ENCODE assay signal across 8 cellular contexts in genomic region chr17:74748529-74749261, GRCh38. TPM values are rescaled to one million over a fixed set of nuclear protein-coding genes. Genes with fewer than 3 reads are reported as not detected.
DNase-seq lines count a peak whose midpoint lies in the region; ATAC-seq, FAIRE-seq and TF ChIP-seq lines count a peak whose summit lies in the region.

TSS of gene NHERF1 (plus strand) at chr17:74748628. CDS start at chr17:74748847, 219 bp downstream.

- H3K27ac ChIP-seq in DOHH2 (ENCODE audit: low read depth, low read length), result peak within 1 kb of the TSS; percentile 51

- peaks cover 34% of the 10 kb centered on the region for H3K4me1 ChIP-seq in DOHH2 (ENCODE audit: control insufficient read depth, low read length)

- no peaks in the 10 kb centered on the region; the same call in 1 of the 2 replicates for H3F3A ChIP-seq in DOHH2 (ENCODE audit: control insufficient read depth, insufficient read depth)

- peaks cover 6% of the 10 kb centered on the region for H3K36me3 ChIP-seq in DOHH2 (ENCODE audit: control insufficient read depth, low read length)

- peak; percentile 55 for TF ChIP-seq CTCF in DOHH2 (IDR thresholded peaks at IDR 0.05; ENCODE audit: low read depth, low read length, poor library complexity, severe bottlenecking)

- H4K20me1 ChIP-seq in DOHH2 (ENCODE audit: control insufficient read depth, insufficient read depth, low read depth, low read length), result peaks cover 17% of the 10 kb centered on the region

- H3K9me3 ChIP-seq in DOHH2 (ENCODE audit: control insufficient read depth, insufficient read depth, low read length), result no peaks in the 10 kb centered on the region

- TF ChIP-seq POLR2A in Raji (IDR thresholded peaks at IDR 0.05; ENCODE audit: insufficient read depth, low read depth, low read length), result peak; percentile 97

- peaks cover 47% of the 10 kb centered on the region for H3K79me2 ChIP-seq in DOHH2 (ENCODE audit: control insufficient read depth, low read length)

- no peak for FAIRE-seq in frontal cortex (lab: Jason Lieb, UNC)

- peak; percentile 90 for ATAC-seq in GM21529 (IDR thresholded peaks at IDR 0.05; ENCODE audit: unreplicated experiment)

- H3K9me2 ChIP-seq in DOHH2 (replicated peaks; ENCODE audit: control insufficient read depth, low read length), result no peaks in the 10 kb centered on the region

- H3K27me3 ChIP-seq in DOHH2 (ENCODE audit: control insufficient read depth, low read length), result no peaks in the 10 kb centered on the region

- peak within 1 kb of the TSS; percentile 88 for H3K4me3 ChIP-seq in DOHH2 (ENCODE audit: low read length)
- H3K4me3 ChIP-seq in Jurkat, Clone E6-1 (ENCODE audit: low read length), result peak within 1 kb of the TSS; percentile 88

- H3K4me2 ChIP-seq in DOHH2 (ENCODE audit: low read length), result peak within 1 kb of the TSS; percentile 74

- peak; percentile 82 for DNase-seq in Jurkat, Clone E6-1 (ENCODE audit: low read depth, low spot score)
- DNase-seq in activated gamma-delta T cell treated with Interleukin-2 at 50 U/mL for 16 hours (peak; percentile 95), frontal cortex (ENCODE audit: low spot score in 2 of 2) (peak; percentile 97 to 98), non-pigmented ciliary epithelial cell (ENCODE audit: low read depth) (peak; percentile 35), superior temporal gyrus (ENCODE audit: extremely low spot score) (peak; percentile 92)

RNA-seq across cellular contexts. Expression of gene NHERF1, which starts in this region (rescaled TPM):
- 147 TPM for polyA plus RNA-seq in Jurkat, Clone E6-1 (2012; ENCODE audit: insufficient read depth, insufficient read length)
- total RNA-seq in frontal cortex, result 4.1 TPM

Comparison
In these comparisons a context has a peak if more than half of its experiments do, and no peak if none do; other contexts are left out.
1. Peak in every context shown above with its lines: DNase-seq, ATAC-seq, H3K4me3 ChIP-seq and H3K27ac ChIP-seq.
2. DNase-seq: peak in every context shown above with its lines; median percentile 98 in frontal cortex; 95 in activated gamma-delta T cell treated with Interleukin-2 at 50 U/mL for 16 hours; 92 in superior temporal gyrus; 82 in Jurkat, Clone E6-1; 35 in non-pigmented ciliary epithelial cell.